8 cellular contexts compared by ENCODE assay signal in the genomic region with DNA sequence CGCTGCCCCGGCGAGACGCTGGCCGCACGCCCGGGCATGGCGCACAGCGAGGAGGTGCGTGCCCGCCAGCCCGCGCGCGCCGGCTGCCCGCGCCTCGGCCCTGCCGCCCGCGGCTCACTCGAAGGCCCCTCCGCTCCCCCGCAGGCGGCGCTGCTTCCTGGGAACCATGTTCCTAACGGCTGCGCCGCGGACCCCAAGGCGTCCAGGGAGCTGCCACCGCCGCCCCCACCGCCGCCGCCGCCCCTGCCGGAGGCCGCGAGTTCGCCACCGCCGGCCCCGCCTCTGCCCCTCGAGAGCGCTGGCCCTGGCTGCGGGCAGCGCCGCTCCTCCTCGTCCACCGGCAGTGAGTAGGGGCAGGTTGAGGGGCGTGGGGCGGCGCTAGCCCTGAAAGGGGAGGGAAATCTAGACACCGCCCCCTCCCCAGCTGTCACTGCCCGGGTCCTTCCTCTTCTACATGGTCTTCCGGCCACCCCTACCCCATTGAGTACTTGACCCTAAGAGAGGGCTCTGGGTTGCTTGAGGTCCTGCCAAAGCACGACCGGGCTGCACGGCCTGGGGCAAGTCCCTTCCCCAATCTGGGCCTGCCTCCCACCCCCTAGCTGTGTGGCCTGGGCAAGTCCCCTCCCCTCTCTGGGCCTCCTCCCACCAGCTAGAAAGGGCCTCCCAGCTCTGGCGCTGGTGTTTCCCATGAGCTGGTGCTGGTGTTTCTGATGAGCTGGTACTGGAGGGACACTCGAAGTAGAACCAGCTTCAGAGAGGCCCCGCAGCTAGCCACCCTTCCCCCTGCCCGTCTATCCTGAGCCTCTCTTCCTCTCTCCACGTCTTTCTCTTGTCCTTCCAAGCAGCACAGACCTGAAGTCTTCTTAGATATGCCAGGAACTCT. TPM values are rescaled to one million over a fixed set of nuclear protein-coding genes. Genes with fewer than 3 reads are reported as not detected.
A peak's percentile ranks its signal among the peaks of the same experiment; 100 is the strongest.
DNase-seq lines count a peak whose midpoint lies in the region; ATAC-seq and TF ChIP-seq lines count a peak whose summit lies in the region.
"Had no signal": no experiment of that assay in that cellular context is flagged by ENCODE, and none has a peak within 500 bp of the region (broad histone marks: within the 10 kb centered on the region; RNA-seq: fewer than 3 reads in every experiment).

No MANE protein-coding gene starts in this region.

- H3K4me1 ChIP-seq in effector memory CD4-positive, alpha-beta T cell (ENCODE audit: control insufficient read depth, insufficient read depth, low read length, poor library complexity, severe bottlenecking): peaks cover 23% of the 10 kb centered on the region

- no peaks in the 10 kb centered on the region for H3K36me3 ChIP-seq in effector memory CD4-positive, alpha-beta T cell (ENCODE audit: control insufficient read depth, insufficient read depth, low read length)

- no peak for TF ChIP-seq CTCF in omental fat pad (IDR thresholded peaks at IDR 0.05)

- H3K9me3 ChIP-seq in effector memory CD4-positive, alpha-beta T cell (ENCODE audit: control insufficient read depth, low read length): no peaks in the 10 kb centered on the region

- H3K27ac ChIP-seq in effector memory CD4-positive, alpha-beta T cell (ENCODE audit: insufficient read depth, low read length, poor library complexity, severe bottlenecking): no peak overlapping the region
- H3K27ac ChIP-seq: HL-60 had no signal

- peak; percentile 37 for ATAC-seq in omental fat pad (ENCODE audit: low FRiP score)
- ATAC-seq in GM21576 (IDR thresholded peaks at IDR 0.05; ENCODE audit: unreplicated experiment): no peak
- ATAC-seq in GM21786 (IDR thresholded peaks at IDR 0.05; ENCODE audit: unreplicated experiment): no peak

- H3K27me3 ChIP-seq in effector memory CD4-positive, alpha-beta T cell (replicated peaks; ENCODE audit: control insufficient read depth, insufficient read depth, low read length, poor library complexity, severe bottlenecking): peaks cover 19% of the 10 kb centered on the region

- peak; percentile 37 for DNase-seq in G401 (ENCODE audit: low spot score)
- peak; percentile 87 for DNase-seq in NCI-H2196 (lab: John Stamatoyannopoulos, UW; ENCODE audit: unreplicated experiment)
- peak in 2 of 3 donors; percentile 25 to 30 for DNase-seq in effector memory CD4-positive, alpha-beta T cell
- DNase-seq in omental fat pad (ENCODE audit: low spot score): no peak
- no peak for DNase-seq in effector CD8-positive, alpha-beta T cell (lab: John Stamatoyannopoulos, UW)

- H3K4me3 ChIP-seq in effector memory CD4-positive, alpha-beta T cell (ENCODE audit: insufficient read depth, low read depth, low read length, poor library complexity, severe bottlenecking): no peak overlapping the region

- in situ Hi-C loops in G401 (cut with HindIII; ENCODE audit: low sequenced_read_pairs): no loop called here

RNA-seq across cellular contexts. Expression of a gene that starts 17.0 kb away (rescaled TPM):
- 4.9 and 6.1 TPM in 2 replicates for total RNA-seq in G401 (2014; rRNA removed; shearing (Covaris generic))
- total RNA-seq in omental fat pad: 10 to 100 TPM in 1 of 4 donors, 1 to 10 TPM in 3; 4.4 to 25.5 (median 6.6) TPM

RNA-seq across cellular contexts. Expression of a gene that starts 24.4 kb away (rescaled TPM):
- 0.07 TPM in 1 of 2 replicates, not detected in the other for total RNA-seq in G401 (2014; rRNA removed; shearing (Covaris generic))
- under 1 TPM in 1 of 4 donors, not detected in 3; 0.12 TPM for total RNA-seq in omental fat pad

RNA-seq across cellular contexts. Expression of a gene that starts 29.3 kb away (rescaled TPM):
- 1.6 and 3.1 TPM in 2 replicates for total RNA-seq in G401 (2014; rRNA removed; shearing (Covaris generic))
- total RNA-seq in omental fat pad: under 1 TPM in 1 of 4 donors, not detected in 3; 0.12 TPM

RNA-seq across cellular contexts. Expression of a gene that starts 42.5 kb away (rescaled TPM):
- total RNA-seq in G401 (2014; rRNA removed; shearing (Covaris generic)): 8.2 and 8.6 TPM in 2 replicates
- 10 to 100 TPM in 1 of 4 donors, 1 to 10 TPM in 3; 6.6 to 24.6 (median 7.9) TPM for total RNA-seq in omental fat pad

RNA-seq across cellular contexts. Expression of a gene that starts 55.4 kb away (rescaled TPM):
- total RNA-seq in G401 (2014; rRNA removed; shearing (Covaris generic)): 94.4 and 99.2 TPM in 2 replicates
- 10 to 100 TPM in 2 of 4 donors, 1 to 10 TPM in 2; 7.4 to 16.7 (median 9.2) TPM for total RNA-seq in omental fat pad

Comparison
In these comparisons a context has a peak if more than half of its experiments do, and no peak if none do; other contexts are left out.
1. DNase-seq: peak in G401 (single experiment), NCI-H2196 (single experiment) and effector memory CD4-positive, alpha-beta T cell (2 of 3); none in omental fat pad (single experiment) and effector CD8-positive, alpha-beta T cell (single experiment).